1 cellular context compared by ENCODE assay signal in genomic region chr17:28703552-28704218, GRCh38.
TF ChIP-seq lines count a peak whose summit lies in the region.

No MANE protein-coding gene starts in this region.

TF ChIP-seq in SK-N-SH, 30 proteins besides CTCF, POLR2A, EP300 and RAD21 (continued from another document):
- TF ChIP-seq USF2 (IDR thresholded peaks at IDR 0.05; ENCODE audit: borderline replicate concordance, low read depth, low read length): no peak
- no peak for TF ChIP-seq SIN3A (IDR thresholded peaks at IDR 0.05; ENCODE audit: borderline replicate concordance, low read depth, low read length)
- no peak for TF ChIP-seq GABPA (IDR thresholded peaks at IDR 0.05; ENCODE audit: low read depth)
